20 cellular contexts compared by ENCODE assay signal in genomic region chr22:48779661-48780596, GRCh38.
DNase-seq lines count a peak whose midpoint lies in the region; TF ChIP-seq lines count a peak whose summit lies in the region.
"Had no signal": no experiment of that assay in that cellular context is flagged by ENCODE, and none has a peak within 500 bp of the region (broad histone marks: within the 10 kb centered on the region; RNA-seq: fewer than 3 reads in every experiment).

No MANE protein-coding gene starts in this region.

- no peaks in the 10 kb centered on the region for H3K4me1 Mint-ChIP-seq in activated CD4-positive, alpha-beta T cell treated with anti-CD3 and anti-CD28 coated beads, Interleukin-2, amount 10 ng/mL, durations not matched to agents 24 days and 14 days
- H3K4me1 Mint-ChIP-seq: CD4-positive, alpha-beta memory T cell had no signal

- H3K9me3 ChIP-seq in esophagus muscularis mucosa (peaks cover 0 to 23% (median 15%) of the 10 kb centered on the region in 4 donors), MG63 (peaks cover 2% of the 10 kb centered on the region; the same call in 1 of the 2 replicates)
- H3K9me3 ChIP-seq: Caco-2 had no signal

- H3K9me3 Mint-ChIP-seq in activated CD4-positive, alpha-beta T cell treated with anti-CD3 and anti-CD28 coated beads, Interleukin-2, amount 10 ng/mL, durations not matched to agents 24 days and 14 days: peaks cover 10% of the 10 kb centered on the region

- peaks cover 0 to 64% (median 0%) of the 10 kb centered on the region in 4 donors for H3K27me3 ChIP-seq in esophagus muscularis mucosa
- H3K27me3 ChIP-seq in MG63: no peaks in the 10 kb centered on the region
- H3K27me3 ChIP-seq: BLaER1 treated with 17β-estradiol and CSF1 and Interleukin-3, amounts not matched to agents 10 nM and 100 nM had no signal

- no peaks in the 10 kb centered on the region for H3K4me1 ChIP-seq in esophagus muscularis mucosa
- H3K4me1 ChIP-seq: BLaER1 treated with 17β-estradiol and CSF1 and Interleukin-3, amounts not matched to agents 10 nM and 100 nM; Caco-2 had no signal

- H3K27ac Mint-ChIP-seq in activated CD4-positive, alpha-beta T cell treated with anti-CD3 and anti-CD28 coated beads, Interleukin-2, amount 10 ng/mL, durations not matched to agents 24 days and 14 days: no peak overlapping the region
- H3K27ac Mint-ChIP-seq: CD4-positive, alpha-beta memory T cell had no signal

- no peaks in the 10 kb centered on the region for H3K36me3 ChIP-seq in esophagus muscularis mucosa
- H3K36me3 ChIP-seq in MG63: no peaks in the 10 kb centered on the region
- H3K36me3 ChIP-seq: BLaER1 treated with 17β-estradiol and CSF1 and Interleukin-3, amounts not matched to agents 10 nM and 100 nM had no signal

- DNase-seq in activated CD4-positive, alpha-beta T cell treated with anti-CD3 and anti-CD28 coated beads, Interleukin-2, amount 10 ng/mL, durations not matched to agents 24 days and 14 days: peak; percentile 33
- DNase-seq in activated CD4-positive, alpha-beta T cell treated with anti-CD3 and anti-CD28 coated beads, Interleukin-2, amount 50 U/mL, for 4 hours: no peak
- DNase-seq in GM13976 (ENCODE audit: low spot score) (peak; percentile 10), esophagus muscularis mucosa (ENCODE audit: extremely low spot score) (peak; percentile 53), posterior vena cava (ENCODE audit: low spot score) (peak; percentile 64), MG63 (no peak)
- DNase-seq in stimulated activated CD4-positive, alpha-beta T cell treated with anti-CD3 and anti-CD28 coated beads, Interleukin-15, amount 100 ng/mL, for 24 hours: no peak
- DNase-seq: 8988T; Caco-2; CD4-positive, alpha-beta memory T cell; DMS 273 treated with DMSO at 0.1 percent for 48 hours; DMS79 treated with DMSO at 0.1 percent for 48 hours; Karpas-422; NCI-H1417; NCI-H1694 treated with DMSO at 0.1 percent for 48 hours; NCI-H2081 treated with DMSO at 0.1 percent for 48 hours; NCI-H446; NCI-H526 treated with DMSO at 0.1 percent for 48 hours; OCI-M1 had no signal

- no peak for TF ChIP-seq POLR2A in esophagus muscularis mucosa (IDR thresholded peaks at IDR 0.05; ENCODE audit: low read depth)

- WGBS in esophagus muscularis mucosa: 83% methylated on average over 29 of the region's 29 CpGs

- H3K36me3 Mint-ChIP-seq in activated CD4-positive, alpha-beta T cell treated with anti-CD3 and anti-CD28 coated beads, Interleukin-2, amount 10 ng/mL, durations not matched to agents 24 days and 14 days (ENCODE audit: low read depth): no peaks in the 10 kb centered on the region
- H3K36me3 Mint-ChIP-seq: CD4-positive, alpha-beta memory T cell had no signal

- no peak overlapping the region for H3K4me3 Mint-ChIP-seq in activated CD4-positive, alpha-beta T cell treated with anti-CD3 and anti-CD28 coated beads, Interleukin-2, amount 10 ng/mL, durations not matched to agents 24 days and 14 days
- H3K4me3 Mint-ChIP-seq: CD4-positive, alpha-beta memory T cell had no signal

- in situ Hi-C loops in GM13976 (cut with MboI; ENCODE audit: low sequenced_read_pairs, unreplicated experiment): no loop called here

- intact Hi-C loops in activated CD4-positive, alpha-beta T cell treated with anti-CD3 and anti-CD28 coated beads, Interleukin-2, amount 10 ng/mL, durations not matched to agents 24 days and 14 days (cut with micrococcal nuclease): no loop called here
- intact Hi-C loops in esophagus muscularis mucosa (cut with DNase I): no loop called here
- intact Hi-C loops in posterior vena cava (cut with DNase I): no loop called here

- TF ChIP-seq CTCF in GM13976 (IDR thresholded peaks at IDR 0.05; ENCODE audit: borderline replicate concordance, control extremely low read depth, extremely low read depth, insufficient read depth, missing control alignments) (no peak), esophagus muscularis mucosa (IDR thresholded peaks at IDR 0.05) (no peak)

- H3K27ac ChIP-seq in esophagus muscularis mucosa (replicated peaks in 1 of 4): no peak overlapping the region
- H3K27ac ChIP-seq: BLaER1 treated with 17β-estradiol and CSF1 and Interleukin-3, amounts not matched to agents 10 nM and 100 nM had no signal

- no peak overlapping the region for H3K4me3 ChIP-seq in esophagus muscularis mucosa
- no peak overlapping the region for H3K4me3 ChIP-seq in MG63
- H3K4me3 ChIP-seq: BLaER1 treated with 17β-estradiol and CSF1 and Interleukin-3, amounts not matched to agents 10 nM and 100 nM had no signal

- H3K27me3 Mint-ChIP-seq in activated CD4-positive, alpha-beta T cell treated with anti-CD3 and anti-CD28 coated beads, Interleukin-2, amount 10 ng/mL, durations not matched to agents 24 days and 14 days: no peaks in the 10 kb centered on the region

- TF ChIP-seq EP300 in esophagus muscularis mucosa (IDR thresholded peaks at IDR 0.05): no peak

Comparison
In these comparisons a context has a peak if more than half of its experiments do, and no peak if none do; other contexts are left out.
1. DNase-seq: peak in activated CD4-positive, alpha-beta T cell treated with anti-CD3 and anti-CD28 coated beads, Interleukin-2, amount 10 ng/mL, durations not matched to agents 24 days and 14 days (single experiment), GM13976 (single experiment), esophagus muscularis mucosa (single experiment) and posterior vena cava (single experiment); none in activated CD4-positive, alpha-beta T cell treated with anti-CD3 and anti-CD28 coated beads, Interleukin-2, amount 50 U/mL, for 4 hours (0 of 2), MG63 (single experiment) and stimulated activated CD4-positive, alpha-beta T cell treated with anti-CD3 and anti-CD28 coated beads, Interleukin-15, amount 100 ng/mL, for 24 hours (single experiment).